22 cellular contexts compared by ENCODE assay signal in genomic region chr1:110350360-110350759, GRCh38. TPM values are rescaled to one million over a fixed set of nuclear protein-coding genes. Genes with fewer than 3 reads are reported as not detected.
DNase-seq lines count a peak whose midpoint lies in the region; ATAC-seq and TF ChIP-seq lines count a peak whose summit lies in the region.
"Had no signal": no experiment of that assay in that cellular context is flagged by ENCODE, and none has a peak within 500 bp of the region (broad histone marks: within the 10 kb centered on the region; RNA-seq: fewer than 3 reads in every experiment).

No MANE protein-coding gene starts in this region.

- no peaks in the 10 kb centered on the region for H3K27me3 Mint-ChIP-seq in stimulated activated naive CD8-positive, alpha-beta T cell treated with anti-CD3 and anti-CD28 coated beads, Interleukin-15, Interleukin-2, amounts not matched to agents 100 ng/mL and 50 ng/mL, for 24 hours
- H3K27me3 Mint-ChIP-seq in immature natural killer cell (ENCODE audit: low read depth in 3 of 3), result no peaks in the 10 kb centered on the region
- H3K27me3 Mint-ChIP-seq: IgD-negative memory B cell had no signal

- peak overlapping the region; percentile 5; the same call in 1 of the 2 replicates for H3K4me2 ChIP-seq in PC-9

- intact Hi-C loops in PC-9 (cut with micrococcal nuclease; ENCODE audit: unreplicated experiment) (no loop called here), colonic mucosa (cut with DNase I) (no loop called here)

- H3K9me3 Mint-ChIP-seq in stimulated activated naive CD8-positive, alpha-beta T cell treated with anti-CD3 and anti-CD28 coated beads, Interleukin-15, Interleukin-2, amounts not matched to agents 100 ng/mL and 50 ng/mL, for 24 hours, result no peaks in the 10 kb centered on the region
- H3K9me3 Mint-ChIP-seq in immature natural killer cell, result no peaks in the 10 kb centered on the region
- H3K9me3 Mint-ChIP-seq: IgD-negative memory B cell had no signal

- TF ChIP-seq CTCF in PC-9 (conservative IDR thresholded peaks at IDR 0.05), result no peak
- no peak for TF ChIP-seq CTCF in colonic mucosa (IDR thresholded peaks at IDR 0.05)

- peaks cover 62% of the 10 kb centered on the region for H3K36me3 Mint-ChIP-seq in stimulated activated naive CD8-positive, alpha-beta T cell treated with anti-CD3 and anti-CD28 coated beads, Interleukin-15, Interleukin-2, amounts not matched to agents 100 ng/mL and 50 ng/mL, for 24 hours (ENCODE audit: low read depth)
- H3K36me3 Mint-ChIP-seq in immature natural killer cell, result peaks cover 0 to 5% (median 4%) of the 10 kb centered on the region in 3 donors

- H3K4me1 ChIP-seq in PC-9 (replicated peaks; ENCODE audit: insufficient read depth) (peaks cover 78% of the 10 kb centered on the region), colonic mucosa (peaks cover 4% of the 10 kb centered on the region)

- H3K9me3 ChIP-seq in PC-9 (ENCODE audit: insufficient read depth, low read depth), result no peaks in the 10 kb centered on the region
- H3K9me3 ChIP-seq in colonic mucosa, result no peaks in the 10 kb centered on the region
- H3K9me3 ChIP-seq: Peyer's patch, sigmoid colon, suprapubic skin had no signal

- peaks cover 100% of the 10 kb centered on the region for H3K79me2 ChIP-seq in PC-9 (ENCODE audit: low read depth)

- no TSS peak for BruUV-seq in PC-9 (replicated peaks; lab: Mats Ljungman, UMichigan)

- H3K4me3 ChIP-seq in PC-9 (no peak overlapping the region), colonic mucosa (no peak overlapping the region)
- H3K4me3 ChIP-seq: Peyer's patch, sigmoid colon, suprapubic skin had no signal

- H3K27ac ChIP-seq in PC-9 (peak overlapping the region; percentile 5; the same call in 1 of the 2 replicates), colonic mucosa (no peak overlapping the region)
- H3K27ac ChIP-seq: Peyer's patch, sigmoid colon, suprapubic skin had no signal

- no peak overlapping the region for H3K4me3 Mint-ChIP-seq in stimulated activated naive CD8-positive, alpha-beta T cell treated with anti-CD3 and anti-CD28 coated beads, Interleukin-15, Interleukin-2, amounts not matched to agents 100 ng/mL and 50 ng/mL, for 24 hours
- no peak overlapping the region for H3K4me3 Mint-ChIP-seq in immature natural killer cell

- H3F3A ChIP-seq in PC-9 (ENCODE audit: insufficient read depth, low read depth), result peaks cover 30% of the 10 kb centered on the region

- no peak overlapping the region for H2AFZ ChIP-seq in PC-9

- no peak overlapping the region for H3K9ac ChIP-seq in colonic mucosa (ENCODE audit: low read depth in 2 of 2, low read length in 2 of 2)

- peak overlapping the region; percentile 38 for H3K27ac Mint-ChIP-seq in stimulated activated naive CD8-positive, alpha-beta T cell treated with anti-CD3 and anti-CD28 coated beads, Interleukin-15, Interleukin-2, amounts not matched to agents 100 ng/mL and 50 ng/mL, for 24 hours
- H3K27ac Mint-ChIP-seq in immature natural killer cell, result peak overlapping the region in 4 of 6 donors; percentile 3 to 65 (median 28)

- peaks cover 56% of the 10 kb centered on the region for H4K20me1 ChIP-seq in PC-9 (ENCODE audit: insufficient read depth)

- no peaks in the 10 kb centered on the region for H3K9me2 ChIP-seq in PC-9 (ENCODE audit: insufficient read depth)

- H3K27me3 ChIP-seq in PC-9 (ENCODE audit: insufficient read depth, low read depth) (no peaks in the 10 kb centered on the region), colonic mucosa (no peaks in the 10 kb centered on the region)
- H3K27me3 ChIP-seq: Peyer's patch, sigmoid colon, suprapubic skin had no signal

- ATAC-seq in stimulated activated naive CD8-positive, alpha-beta T cell treated with anti-CD3 and anti-CD28 coated beads, Interleukin-15, Interleukin-2, amounts not matched to agents 100 U/mL and 50 U/mL, for 24 hours, result no peak
- no peak for ATAC-seq in HG03442 (IDR thresholded peaks at IDR 0.05; ENCODE audit: unreplicated experiment)
- no peak for ATAC-seq in GM21825 (IDR thresholded peaks at IDR 0.05; ENCODE audit: unreplicated experiment)

- H3K36me3 ChIP-seq in PC-9 (ENCODE audit: low read depth), result peaks cover 61% of the 10 kb centered on the region
- no peaks in the 10 kb centered on the region for H3K36me3 ChIP-seq in colonic mucosa

- no peak for DNase-seq in stimulated activated naive CD8-positive, alpha-beta T cell treated with anti-CD3 and anti-CD28 coated beads, Interleukin-15, Interleukin-2, amounts not matched to agents 100 U/mL and 50 U/mL, for 24 hours
- DNase-seq in PC-9, result no peak
- DNase-seq in immature natural killer cell, result no peak
- no peak for DNase-seq in putamen (ENCODE audit: low spot score)
- DNase-seq in colonic mucosa, result no peak
- DNase-seq: activated CD4-positive, alpha-beta T cell treated with anti-CD3 and anti-CD28 coated beads, Interleukin-2, amount 50 U/mL, for 4 hours; AML-193; amygdala; cerebellar nuclear complex; GDM1; GOT3; hypothalamus; kidney glomerular epithelial cell; NCI-H526 treated with DMSO at 0.1 percent for 48 hours; occipital lobe; Peyer's patch; sigmoid colon had no signal

- H3K4me1 Mint-ChIP-seq in stimulated activated naive CD8-positive, alpha-beta T cell treated with anti-CD3 and anti-CD28 coated beads, Interleukin-15, Interleukin-2, amounts not matched to agents 100 ng/mL and 50 ng/mL, for 24 hours (ENCODE audit: low read depth), result peaks cover 83% of the 10 kb centered on the region
- H3K4me1 Mint-ChIP-seq in immature natural killer cell, result peaks cover 49 to 80% of the 10 kb centered on the region in 2 donors

- POLR2A ChIA-PET in PC-9 (lab: Charles Lee; ENCODE audit: unreplicated experiment), result interaction anchor here (0.6 kb wide), 1 partner anchor 17 kb away, joined by 3 read pairs; no protein-coding TSS in a partner anchor

- CTCF ChIA-PET in PC-9 (lab: Charles Lee), result interaction anchor here (1.0 kb wide), 1 partner anchor 142 kb away, joined by 3 read pairs; no protein-coding TSS in a partner anchor

RNA-seq across cellular contexts. Expression of gene RBM15, which starts 11.2 kb away (rescaled TPM):
- total RNA-seq in PC-9 (2021), result 42.7 and 43.1 TPM in 2 replicates
- 10 to 100 TPM in 1 of 3 donors, 1 to 10 TPM in 2; 5.7 to 14.4 (median 10.0) TPM for polyA plus RNA-seq in immature natural killer cell
- 10 to 100 TPM; 24.1 to 35.9 TPM for total RNA-seq in colonic mucosa

RNA-seq across cellular contexts. Expression of gene SLC16A4, which starts 40.5 kb away (rescaled TPM):
- total RNA-seq in PC-9 (2021) (24.6 and 32.7 TPM in 2 replicates), colonic mucosa (1 to 10 TPM in 1 of 2 donors, under 1 TPM in 1; 0.79 to 2.0 TPM)
- under 1 TPM in 1 of 3 donors, not detected in 2; 0.80 TPM for polyA plus RNA-seq in immature natural killer cell

RNA-seq across cellular contexts. Expression of gene LAMTOR5, which starts 57.1 kb away (rescaled TPM):
- 140 and 160 TPM in 2 replicates for total RNA-seq in PC-9 (2021)
- 100 to 1,000 TPM; 254 to 387 (median 277) TPM for polyA plus RNA-seq in immature natural killer cell
- total RNA-seq in colonic mucosa, result 100 to 1,000 TPM; 130 to 146 TPM
